31 cellular contexts compared by ENCODE assay signal in the genomic region with DNA sequence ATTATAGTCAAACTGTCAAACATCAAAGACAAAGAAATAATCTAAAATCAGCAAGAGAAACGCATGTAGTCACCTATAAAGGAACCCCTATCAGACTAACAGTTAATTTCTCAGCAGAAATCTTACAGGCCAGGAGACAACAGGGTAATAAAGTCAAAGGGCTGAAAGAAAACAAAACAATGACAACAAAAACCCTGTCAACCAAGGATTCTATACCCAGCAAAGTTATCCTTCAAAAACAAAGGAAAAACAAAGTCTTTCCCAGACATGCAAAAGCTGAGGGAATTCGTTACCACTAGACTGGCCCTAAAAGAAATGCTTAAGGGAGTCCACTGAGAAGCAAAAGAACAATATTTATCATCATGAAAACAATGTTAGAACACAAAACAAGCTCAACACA.
"Had no signal": no experiment of that assay in that cellular context is flagged by ENCODE, and none has a peak within 500 bp of the region (broad histone marks: within the 10 kb centered on the region; RNA-seq: fewer than 3 reads in every experiment).

No MANE protein-coding gene starts in this region.

- ATAC-seq: activated CD8-positive, alpha-beta T cell treated with anti-CD3 and anti-CD28 coated beads, Interleukin-2, amount 10 ng/mL, durations not matched to agents 7 days and 5 days; activated naive CD4-positive, alpha-beta T cell treated with anti-CD3 and anti-CD28 coated beads, Interleukin-2, amount 50 U/mL, for 72 hours; body of pancreas; Right ventricle myocardium inferior; SK-N-SH treated with all-trans-retinoic acid at 6 μM for 48 hours; T-cell had no signal

- H3K27me3 Mint-ChIP-seq: activated CD4-positive, alpha-beta T cell treated with anti-CD3 and anti-CD28 coated beads, Interleukin-2, amount 10 ng/mL, durations not matched to agents 24 days and 14 days; activated T-cell treated with anti-CD3 and anti-CD28 coated beads, Interleukin-2, amount 50 U/mL, for 24 hours; T-cell had no signal

- FAIRE-seq: astrocyte, RCC 7860 had no signal

- H3K27ac Mint-ChIP-seq: activated CD4-positive, alpha-beta T cell treated with anti-CD3 and anti-CD28 coated beads, Interleukin-2, amount 10 ng/mL, durations not matched to agents 24 days and 14 days; activated CD8-positive, alpha-beta T cell treated with anti-CD3 and anti-CD28 coated beads, Interleukin-2, amount 10 ng/mL, durations not matched to agents 7 days and 5 days; activated naive CD4-positive, alpha-beta T cell treated with anti-CD3 and anti-CD28 coated beads for 36 hours; activated naive CD4-positive, alpha-beta T cell treated with anti-CD3 and anti-CD28 coated beads, Interleukin-2, amount 50 U/mL, for 72 hours; activated T-cell treated with anti-CD3 and anti-CD28 coated beads, Interleukin-2, amount 50 U/mL, for 24 hours; T-cell had no signal

- H3K4me3 ChIP-seq: adrenal gland, body of pancreas, breast epithelium, PC-9 had no signal

- H3K4me1 ChIP-seq: adrenal gland, body of pancreas, breast epithelium had no signal

- H3K27ac ChIP-seq: adrenal gland, body of pancreas, breast epithelium, PC-9, RWPE1, WERI-Rb-1 had no signal

- H2AFZ ChIP-seq: PC-9 had no signal

- H3K36me3 ChIP-seq: adrenal gland, breast epithelium, WERI-Rb-1 had no signal

- H3K4me2 ChIP-seq: PC-9 had no signal

- H3K27me3 ChIP-seq: adrenal gland, body of pancreas, breast epithelium had no signal

- H3K4me3 Mint-ChIP-seq: activated CD4-positive, alpha-beta T cell treated with anti-CD3 and anti-CD28 coated beads, Interleukin-2, amount 10 ng/mL, durations not matched to agents 24 days and 14 days; activated CD8-positive, alpha-beta T cell treated with anti-CD3 and anti-CD28 coated beads, Interleukin-2, amount 10 ng/mL, durations not matched to agents 7 days and 5 days; activated naive CD4-positive, alpha-beta T cell treated with anti-CD3 and anti-CD28 coated beads for 36 hours; activated T-cell treated with anti-CD3 and anti-CD28 coated beads, Interleukin-2, amount 50 U/mL, for 24 hours; T-cell had no signal

- DNase-seq: activated CD4-positive, alpha-beta T cell treated with anti-CD3 and anti-CD28 coated beads, Interleukin-2, amount 10 ng/mL, durations not matched to agents 24 days and 14 days; activated CD4-positive, alpha-beta T cell treated with anti-CD3 and anti-CD28 coated beads, Interleukin-2, amount 50 U/mL, for 4 hours; activated CD8-positive, alpha-beta T cell treated with anti-CD3 and anti-CD28 coated beads, Interleukin-2, amount 10 ng/mL, durations not matched to agents 7 days and 5 days; activated gamma-delta T cell treated with Interleukin-2 at 50 U/mL for 16 hours; activated naive CD4-positive, alpha-beta T cell treated with anti-CD3 and anti-CD28 coated beads for 36 hours; activated T-cell treated with anti-CD3 and anti-CD28 coated beads, Interleukin-2, amount 50 U/mL, for 24 hours; adrenal gland; body of pancreas; cerebellar nuclear complex; Karpas-422; NCI-H1105; NCI-H1417 treated with DMSO at 0.1 percent for 48 hours; NCI-H187 treated with DMSO at 0.1 percent for 48 hours; NCI-H2081; NCI-H226; NCI-H446 treated with DMSO at 0.1 percent for 48 hours; NCI-H524; NCI-H69; NCI-H82; PC-9; SIG-M5; T-cell; T1000; WERI-Rb-1 had no signal
